ENCODE assay signal across 24 cellular contexts in the genomic region with DNA sequence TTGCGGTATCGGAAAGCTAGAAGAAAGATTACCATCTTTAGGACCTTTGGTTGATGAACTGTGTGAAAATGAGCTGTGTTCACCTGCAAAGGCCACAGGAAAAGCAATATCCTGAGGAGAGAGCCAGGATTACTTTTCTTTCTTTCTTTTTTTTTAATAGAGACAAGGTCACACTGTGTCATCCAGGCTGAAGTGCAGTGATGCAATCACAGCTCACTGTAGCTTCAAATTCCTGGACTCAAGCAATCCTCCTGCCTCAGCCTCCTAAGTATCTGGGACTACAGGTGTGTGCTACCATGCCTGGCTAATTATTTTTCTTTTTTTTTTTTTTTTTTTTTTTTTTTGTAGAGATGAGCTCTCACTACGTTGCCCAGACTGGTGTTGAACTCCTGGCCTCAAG. TPM values are rescaled to one million over a fixed set of nuclear protein-coding genes. Genes with fewer than 3 reads are reported as not detected.
DNase-seq lines count a peak whose midpoint lies in the region; ATAC-seq, FAIRE-seq and TF ChIP-seq lines count a peak whose summit lies in the region.
"Had no signal": no experiment of that assay in that cellular context is flagged by ENCODE, and none has a peak within 500 bp of the region (broad histone marks: within the 10 kb centered on the region; RNA-seq: fewer than 3 reads in every experiment).

No MANE protein-coding gene starts in this region.

- H3K4me1 ChIP-seq in HepG2 (ENCODE audit: insufficient read depth, low read length) (no peaks in the 10 kb centered on the region), right lobe of liver (no peaks in the 10 kb centered on the region), astrocyte (ENCODE audit: insufficient read depth, low read length) (no peaks in the 10 kb centered on the region), H1 (replicated peaks in 1 of 4; ENCODE audit: control insufficient read depth in 3 of 4, insufficient read depth in 4 of 4, low read length in 3 of 4) (no peaks in the 10 kb centered on the region; a peak in 1 of 7 replicates)
- H3K4me1 ChIP-seq: A549; BLaER1 treated with 17β-estradiol and CSF1 and Interleukin-3, amounts not matched to agents 10 nM and 100 nM had no signal

- no peaks in the 10 kb centered on the region for H3K79me1 ChIP-seq in H1 (ENCODE audit: low read depth, low read length)

- no TSS peak for BruUV-seq in HepG2 (replicated peaks; lab: Mats Ljungman, UMichigan)

- H3K36me3 Mint-ChIP-seq in astrocyte (ENCODE audit: low read depth, unreplicated experiment) = no peaks in the 10 kb centered on the region
- H3K36me3 Mint-ChIP-seq: CD8-positive, alpha-beta T cell had no signal

- no peak overlapping the region for H3K18ac ChIP-seq in H1 (ENCODE audit: extremely low read depth, low read length)

- in situ Hi-C loops in HepG2 (cut with HindIII; ENCODE audit: extremely low pct_ligation_motif_present, low pct_unique_long_range_greater_than_20kb) = no loop called here

- H3K4me3 Mint-ChIP-seq in astrocyte (ENCODE audit: unreplicated experiment) = no peak overlapping the region
- H3K4me3 Mint-ChIP-seq: B cell; CD4-positive, alpha-beta T cell; CD8-positive, alpha-beta T cell had no signal

- H4K8ac ChIP-seq in H1 (ENCODE audit: extremely low read depth, insufficient read depth, low read length) = no peak overlapping the region

- no peak overlapping the region for H3K14ac ChIP-seq in H1 (ENCODE audit: insufficient read length)

- H3K4me2 ChIP-seq in HepG2 (ENCODE audit: low read depth, low read length) = no peak overlapping the region
- no peak overlapping the region for H3K4me2 ChIP-seq in astrocyte (ENCODE audit: low read length)
- H3K4me2 ChIP-seq in H1 (ENCODE audit: insufficient read depth in 1 of 2, low read depth in 2 of 2, low read length in 2 of 2) = no peak overlapping the region
- H3K4me2 ChIP-seq: A549; BLaER1 treated with 17β-estradiol and CSF1 and Interleukin-3, amounts not matched to agents 10 nM and 100 nM had no signal

- 91% methylated on average over 3 of the region's 3 CpGs for WGBS in HepG2 (ENCODE audit: low lambda C conversion rate)
- WGBS in right lobe of liver (ENCODE audit: insufficient coverage, low coverage, low lambda C conversion rate, missing lambda C conversion rate) = 83% methylated on average over 3 of the region's 3 CpGs
- WGBS in H1 (ENCODE audit: extremely low coverage in 1 of 2, insufficient coverage in 1 of 2, insufficient read length in 1 of 2, insufficient replicate concordance in 2 of 2, low coverage in 1 of 2, low lambda C conversion rate in 2 of 2, missing lambda C conversion rate in 1 of 2), 2 experiments = 92% methylated on average over 3 of the region's 3 CpGs; no CpG with 5 or more reads in 1 of the 2 experiments

- H3K4me3 ChIP-seq in HepG2 (replicated peaks in 1 of 3; ENCODE audit: insufficient read depth in 1 of 3, low read depth in 2 of 3, low read length in 3 of 3) (no peak overlapping the region), right lobe of liver (no peak overlapping the region), astrocyte (ENCODE audit: insufficient read depth, low read depth, low read length) (no peak overlapping the region), H1 (ENCODE audit: extremely low read depth in 1 of 4, insufficient read depth in 2 of 4, low read depth in 3 of 4, low read length in 4 of 4) (no peak overlapping the region)
- H3K4me3 ChIP-seq: A549; BLaER1 treated with 17β-estradiol and CSF1 and Interleukin-3, amounts not matched to agents 10 nM and 100 nM had no signal

- no peak overlapping the region for H3K27ac Mint-ChIP-seq in astrocyte (ENCODE audit: unreplicated experiment)
- H3K27ac Mint-ChIP-seq: B cell; CD4-positive, alpha-beta T cell; CD8-positive, alpha-beta T cell had no signal

- H3K9ac ChIP-seq in HepG2 (ENCODE audit: insufficient read depth, low read depth, low read length) (no peak overlapping the region), astrocyte (ENCODE audit: low read length) (no peak overlapping the region), H1 (replicated peaks in 1 of 4; ENCODE audit: extremely low read depth in 1 of 4, low read depth in 3 of 4, low read length in 3 of 4) (no peak overlapping the region)
- H3K9ac ChIP-seq: BLaER1 treated with 17β-estradiol and CSF1 and Interleukin-3, amounts not matched to agents 10 nM and 100 nM had no signal

- H4K91ac ChIP-seq in H1 (replicated peaks; ENCODE audit: insufficient read length, low read length) = no peak overlapping the region

- FAIRE-seq in HepG2 (lab: Jason Lieb, UNC) = no peak
- peak; percentile 47 for FAIRE-seq in astrocyte (lab: Jason Lieb, UNC)
- FAIRE-seq in H1 (lab: Jason Lieb, UNC) = no peak
- FAIRE-seq: A549, D721Med, G401.6, GM12891, GM19239 had no signal

- H2AFZ ChIP-seq in HepG2 (ENCODE audit: low read length) = no peak overlapping the region
- no peak overlapping the region for H2AFZ ChIP-seq in astrocyte (ENCODE audit: low read depth, low read length)
- no peak overlapping the region for H2AFZ ChIP-seq in H1 (ENCODE audit: low read length)

- H2BK12ac ChIP-seq in H1 (ENCODE audit: low read depth, low read length) = no peak overlapping the region

- no peaks in the 10 kb centered on the region for H3K79me2 ChIP-seq in HepG2 (ENCODE audit: insufficient read depth, low read length)
- no peaks in the 10 kb centered on the region for H3K79me2 ChIP-seq in astrocyte (ENCODE audit: insufficient read depth, low read length)
- no peaks in the 10 kb centered on the region for H3K79me2 ChIP-seq in H1 (ENCODE audit: control insufficient read depth in 1 of 2, insufficient read depth in 2 of 2, low read length in 2 of 2)

- TF ChIP-seq RAD21 in HepG2 (CRISPR knock-in tag; IDR thresholded peaks at IDR 0.05) (no peak), H1 (IDR thresholded peaks at IDR 0.05 in 1 of 2, conservative IDR thresholded peaks at IDR 0.05 in 1 of 2; ENCODE audit: low read depth in 2 of 2, low read length in 2 of 2) (no peak)

- no peak overlapping the region for H2BK120ac ChIP-seq in H1 (replicated peaks; ENCODE audit: low read depth, low read length)

- POLR2A ChIA-PET in HepG2 (lab: Yijun Ruan, JAX) (no interaction called here), H1 (lab: Charles Lee; ENCODE audit: partially characterized antibody) (interaction anchor here (0.7 to 1.3 kb wide), 4 partner anchors 12 to 165 kb away, joined by 3 to 5 read pairs (median 4); partner anchors contain the start of gene FAM184A)

- no peak overlapping the region for H3K23ac ChIP-seq in H1 (ENCODE audit: insufficient read length)

- H3K23me2 ChIP-seq in H1 (ENCODE audit: low read depth, low read length) = no peaks in the 10 kb centered on the region

- no peaks in the 10 kb centered on the region for H3K4me1 Mint-ChIP-seq in astrocyte (ENCODE audit: low read depth, unreplicated experiment)

- H2BK15ac ChIP-seq in H1 (ENCODE audit: low read length) = no peak overlapping the region

- CTCF ChIA-PET in HepG2 (lab: Yijun Ruan, JAX; ENCODE audit: low intra/inter-chr PET ratio, low total read pairs) (no interaction called here), H1 (lab: Charles Lee; ENCODE audit: partially characterized antibody) (interaction anchor here (0.7 to 2.2 kb wide), 7 partner anchors 8 to 98 kb away, joined by 3 to 15 read pairs (median 4); partner anchors contain the start of gene FAM184A)

- no peak overlapping the region for H3K56ac ChIP-seq in H1 (replicated peaks; ENCODE audit: insufficient read length, low read depth, low read length)

- no peaks in the 10 kb centered on the region for H4K20me1 ChIP-seq in HepG2 (ENCODE audit: insufficient read depth, low read length)
- H4K20me1 ChIP-seq in astrocyte (ENCODE audit: insufficient read depth, low read length) = no peaks in the 10 kb centered on the region
- no peaks in the 10 kb centered on the region for H4K20me1 ChIP-seq in H1 (replicated peaks in 1 of 2; ENCODE audit: control insufficient read depth in 1 of 2, insufficient read depth in 2 of 2, low read length in 2 of 2)
- H4K20me1 ChIP-seq: BLaER1 treated with 17β-estradiol and CSF1 and Interleukin-3, amounts not matched to agents 10 nM and 100 nM had no signal

- no peak for DNase-seq in HepG2 (ENCODE audit: low spot score)
- DNase-seq in right lobe of liver = no peak
- DNase-seq in astrocyte (ENCODE audit: low read depth) = no peak
- DNase-seq in H1 (ENCODE audit: low read depth in 1 of 2, low spot score in 2 of 2) = no peak
- no peak for DNase-seq in midbrain (lab: John Stamatoyannopoulos, UW)
- no peak for DNase-seq in GOT3 (lab: John Stamatoyannopoulos, UW)
- DNase-seq: AML-193; Caco-2; Calu3; CD4-positive, alpha-beta T cell; CD8-positive, alpha-beta T cell; DMS79 treated with DMSO at 0.1 percent for 48 hours; GF-D8 had no signal

- no peak overlapping the region for H3K27ac ChIP-seq in HepG2 (ENCODE audit: extremely low read length, insufficient read depth, low read length)
- H3K27ac ChIP-seq in right lobe of liver = no peak overlapping the region
- H3K27ac ChIP-seq in astrocyte (ENCODE audit: low read depth, low read length) = no peak overlapping the region
- no peak overlapping the region for H3K27ac ChIP-seq in H1 (ENCODE audit: low read depth, low read length)
- H3K27ac ChIP-seq: 22Rv1; A549; BLaER1 treated with 17β-estradiol and CSF1 and Interleukin-3, amounts not matched to agents 10 nM and 100 nM; C4-2B had no signal

- no peaks in the 10 kb centered on the region for H3K27me3 Mint-ChIP-seq in astrocyte (ENCODE audit: low read depth, unreplicated experiment)
- H3K27me3 Mint-ChIP-seq: CD4-positive, alpha-beta T cell had no signal

- ATAC-seq in HepG2 = peak; percentile 41; the same call in 2 of the 3 replicates
- ATAC-seq in right lobe of liver = no peak
- ATAC-seq in HG03095 (IDR thresholded peaks at IDR 0.05; ENCODE audit: unreplicated experiment) = no peak
- ATAC-seq: A549; CD8-positive, alpha-beta T cell had no signal

- H3K9me3 ChIP-seq in HepG2 (ENCODE audit: low read length) = no peaks in the 10 kb centered on the region
- no peaks in the 10 kb centered on the region for H3K9me3 ChIP-seq in right lobe of liver
- no peaks in the 10 kb centered on the region for H3K9me3 ChIP-seq in astrocyte (ENCODE audit: insufficient read depth, low read depth, low read length)
- no peaks in the 10 kb centered on the region for H3K9me3 ChIP-seq in H1 (ENCODE audit: insufficient read depth in 2 of 2, low read depth in 1 of 2, low read length in 1 of 2)
- H3K9me3 ChIP-seq: A549; BLaER1 treated with 17β-estradiol and CSF1 and Interleukin-3, amounts not matched to agents 10 nM and 100 nM; Caco-2 had no signal

- TF ChIP-seq POLR2A in HepG2 (IDR thresholded peaks at IDR 0.05; ENCODE audit: insufficient read depth in 1 of 2, low read depth in 2 of 2, low read length in 2 of 2) (no peak), right lobe of liver (IDR thresholded peaks at IDR 0.05) (no peak), H1 (IDR thresholded peaks at IDR 0.05; ENCODE audit: control extremely low read depth in 1 of 2, low read depth in 2 of 2, low read length in 2 of 2) (no peak)

- no peak overlapping the region for H2BK20ac ChIP-seq in H1 (ENCODE audit: low read length)

- no peaks in the 10 kb centered on the region for H3K27me3 ChIP-seq in HepG2 (ENCODE audit: control insufficient read depth in 1 of 2, insufficient read depth in 2 of 2, low read length in 2 of 2)
- no peaks in the 10 kb centered on the region for H3K27me3 ChIP-seq in right lobe of liver
- H3K27me3 ChIP-seq in astrocyte (ENCODE audit: insufficient read depth, low read length) = no peaks in the 10 kb centered on the region
- no peaks in the 10 kb centered on the region for H3K27me3 ChIP-seq in H1 (replicated peaks in 1 of 4; ENCODE audit: control insufficient read depth in 3 of 4, extremely low read depth in 1 of 4, insufficient read depth in 3 of 4, low read length in 3 of 4)
- H3K27me3 ChIP-seq: BLaER1 treated with 17β-estradiol and CSF1 and Interleukin-3, amounts not matched to agents 10 nM and 100 nM had no signal

- TF ChIP-seq EP300 in HepG2 (IDR thresholded peaks at IDR 0.05; ENCODE audit: low read depth in 2 of 2, low read length in 2 of 2) (no peak), HepG2 (CRISPR knock-in tag; IDR thresholded peaks at IDR 0.05; ENCODE audit: borderline replicate concordance) (no peak), H1 (IDR thresholded peaks at IDR 0.05; ENCODE audit: borderline replicate concordance in 1 of 2, low read depth in 2 of 2, low read length in 2 of 2) (no peak)

- no peak overlapping the region for H4K5ac ChIP-seq in H1 (ENCODE audit: insufficient read length, low read depth, low read length)

- intact Hi-C loops in HepG2 (cut with micrococcal nuclease; ENCODE audit: unreplicated experiment) (no loop called here), right lobe of liver (cut with DNase I) (no loop called here)

- H2BK5ac ChIP-seq in H1 (ENCODE audit: low read depth, low read length) = no peak overlapping the region

- H3K4ac ChIP-seq in H1 (replicated peaks; ENCODE audit: insufficient read length, low read depth, low read length) = no peak overlapping the region

- TF ChIP-seq CTCF in HepG2 (CRISPR knock-in tag; IDR thresholded peaks at IDR 0.05) = no peak
- TF ChIP-seq CTCF in right lobe of liver (IDR thresholded peaks at IDR 0.05) = no peak
- TF ChIP-seq CTCF in astrocyte (IDR thresholded peaks at IDR 0.05; ENCODE audit: insufficient read depth, low read depth, low read length) = no peak
- TF ChIP-seq CTCF in H1 (IDR thresholded peaks at IDR 0.05; ENCODE audit: control extremely low read depth in 1 of 3, insufficient read depth in 1 of 3, low read depth in 1 of 3, low read length in 3 of 3) = no peak

- H3K36me3 ChIP-seq in HepG2 (replicated peaks in 1 of 2; ENCODE audit: control insufficient read depth in 1 of 2, insufficient read depth in 2 of 2, low read length in 2 of 2) = no peaks in the 10 kb centered on the region
- no peaks in the 10 kb centered on the region for H3K36me3 ChIP-seq in right lobe of liver
- no peaks in the 10 kb centered on the region for H3K36me3 ChIP-seq in astrocyte (ENCODE audit: insufficient read depth, low read length)
- H3K36me3 ChIP-seq in H1 (ENCODE audit: control insufficient read depth in 2 of 4, insufficient read depth in 4 of 4, low read length in 3 of 4) = no peaks in the 10 kb centered on the region
- H3K36me3 ChIP-seq: BLaER1 treated with 17β-estradiol and CSF1 and Interleukin-3, amounts not matched to agents 10 nM and 100 nM had no signal

- H3K9me3 Mint-ChIP-seq in astrocyte (ENCODE audit: unreplicated experiment) = no peaks in the 10 kb centered on the region
- H3K9me3 Mint-ChIP-seq: CD4-positive, alpha-beta T cell; CD8-positive, alpha-beta T cell had no signal

- no peak overlapping the region for H2AK5ac ChIP-seq in H1 (ENCODE audit: low read depth, low read length)

RNA-seq across cellular contexts. Expression of gene FAM184A, which starts 17.2 kb away (rescaled TPM):
- total RNA-seq in HepG2 (2016; rRNA removed; fragmentation: Illumina TruSeq; extraction: Trizol) (16.0 and 18.0 TPM in 2 replicates), right lobe of liver (1 to 10 TPM; 2.5 to 5.0 (median 3.2) TPM), astrocyte (1.3 and 2.0 TPM in 2 replicates)
- total RNA-seq in HepG2 (2016; cell fraction: cytosol; rRNA removed; fragmentation: Illumina TruSeq; extraction: Trizol; ENCODE audit: low read depth) = 4.4 and 5.4 TPM in 2 replicates
- total RNA-seq in HepG2 (2016; cell fraction: insoluble cytoplasmic fraction; rRNA removed; fragmentation: Illumina TruSeq; extraction: Trizol) = 16.1 and 16.7 TPM in 2 replicates
- total RNA-seq in HepG2 (2016; cell fraction: membrane; rRNA removed; fragmentation: Illumina TruSeq; extraction: Trizol) = 7.8 and 11.8 TPM in 2 replicates
- 29.6 and 31.1 TPM in 2 replicates for total RNA-seq in HepG2 (2016; cell fraction: nucleus; rRNA removed; fragmentation: Illumina TruSeq; extraction: Trizol)
- polyA plus RNA-seq in HepG2 (2011; rRNA removed) (6.5 and 7.0 TPM in 2 replicates), H1 (2011; rRNA removed) (3.0 and 6.3 TPM in 2 replicates)
- polyA plus RNA-seq in HepG2 (2011; cell fraction: cytosol; rRNA removed) = 2.1 and 3.1 TPM in 2 replicates
- 4.9 and 7.2 TPM in 2 replicates for polyA plus RNA-seq in HepG2 (2011; cell fraction: nucleus; rRNA removed)
- 6.3 and 6.4 TPM in 2 replicates for polyA plus RNA-seq in HepG2 (2012)
- polyA plus RNA-seq in HepG2 (2016; cell fraction: cytosol; fragmentation: Illumina TruSeq; extraction: Trizol; ENCODE audit: low read depth) = 2.1 and 2.3 TPM in 2 replicates
- 14.2 and 15.0 TPM in 2 replicates for polyA plus RNA-seq in HepG2 (2016; cell fraction: insoluble cytoplasmic fraction; fragmentation: Illumina TruSeq; extraction: Trizol; ENCODE audit: low read depth)
- 4.0 and 5.0 TPM in 2 replicates for polyA plus RNA-seq in HepG2 (2016; cell fraction: membrane; fragmentation: Illumina TruSeq; extraction: Trizol; ENCODE audit: low read depth)
- 23.3 and 27.1 TPM in 2 replicates for polyA plus RNA-seq in HepG2 (2016; cell fraction: nucleus; fragmentation: Illumina TruSeq; extraction: Trizol; ENCODE audit: insufficient read depth, low read depth)
- polyA minus RNA-seq in HepG2 (2011; rRNA and poly(A)+ RNA removed; ENCODE audit: low replicate concordance) = 1.5 TPM in 1 of 2 replicates, not detected in the other
- 2.9 and 3.9 TPM in 2 replicates for polyA minus RNA-seq in HepG2 (2011; cell fraction: cytosol; rRNA and poly(A)+ RNA removed)
- 17.5 and 24.4 TPM in 2 replicates for polyA minus RNA-seq in HepG2 (2011; cell fraction: nucleus; rRNA and poly(A)+ RNA removed)
- 11.3 and 12.1 TPM in 2 replicates for total RNA-seq in H1 (2021; fragmentation: NEBNext Ultra II Directional; extraction: Animal tissue kit (Norgen Biotek cat#: 25700))
- 6.2 TPM for polyA plus RNA-seq in H1 (2011; cell fraction: cytosol; rRNA removed)
- 7.4 TPM for polyA plus RNA-seq in H1 (2011; cell fraction: nucleus; rRNA removed)
- polyA plus RNA-seq in H1 (2012, experiment 1 of 2) = 6.9 to 10.6 TPM (median 6.9 TPM) in 4 replicates
- 0.92 TPM for polyA plus RNA-seq in H1 (2012, experiment 2 of 2)
- polyA plus RNA-seq in H1 (2013, experiment 1 of 2) = 10.6 TPM
- 9.0 TPM for polyA plus RNA-seq in H1 (2013, experiment 2 of 2)
- 4.4 and 5.8 TPM in 2 replicates for polyA minus RNA-seq in H1 (2011; rRNA and poly(A)+ RNA removed)
- 4.5 TPM for polyA minus RNA-seq in H1 (2011; cell fraction: cytosol; rRNA and poly(A)+ RNA removed)
- polyA minus RNA-seq in H1 (2011; cell fraction: nucleus; rRNA and poly(A)+ RNA removed) = 14.3 TPM
- polyA plus RNA-seq: BJ had no signal

Comparison
In these comparisons a context has a peak if more than half of its experiments do, and no peak if none do; other contexts are left out.
1. Of the 41 proteins assayed by ChIP-seq in both HepG2 and H1: peak only in HepG2: none; only in H1: none; in both: CEBPB; in neither: 40.